In genomic region chr10:78203915-78204818, GRCh38 we compare ENCODE assay signal across 13 cellular contexts.
DNase-seq lines count a peak whose midpoint lies in the region; ATAC-seq, FAIRE-seq and TF ChIP-seq lines count a peak whose summit lies in the region.
"Had no signal": no experiment of that assay in that cellular context is flagged by ENCODE, and none has a peak within 500 bp of the region (broad histone marks: within the 10 kb centered on the region; RNA-seq: fewer than 3 reads in every experiment).

No MANE protein-coding gene starts in this region.

- no peaks in the 10 kb centered on the region for H3K9me1 ChIP-seq in endothelial cell of umbilical vein (replicated peaks; ENCODE audit: control insufficient read depth, extremely low read depth, insufficient read depth, low read length)

- H3K27ac ChIP-seq in endothelial cell of umbilical vein (ENCODE audit: insufficient read depth, low read depth, low read length) (no peak overlapping the region), small intestine (ENCODE audit: low read depth in 1 of 2, low read length in 1 of 2) (no peak overlapping the region)
- H3K27ac ChIP-seq: 22Rv1 had no signal

- CTCF ChIA-PET in endothelial cell of umbilical vein (lab: Charles Lee): no interaction called here

- no peak overlapping the region for H2AFZ ChIP-seq in endothelial cell of umbilical vein (ENCODE audit: low read depth, low read length)

- dilution Hi-C loops in endothelial cell of umbilical vein (cut with MboI; ENCODE audit: extremely low pct_ligation_motif_present, low sequenced_read_pairs): no loop called here

- H3K9me3 ChIP-seq in endothelial cell of umbilical vein (replicated peaks; ENCODE audit: control insufficient read depth, insufficient read depth, low read length) (no peaks in the 10 kb centered on the region), small intestine (ENCODE audit: control insufficient read depth, low read depth) (no peaks in the 10 kb centered on the region)

- H3K4me2 ChIP-seq in endothelial cell of umbilical vein (ENCODE audit: insufficient read depth, low read length): no peak overlapping the region

- FAIRE-seq in endothelial cell of umbilical vein (lab: Jason Lieb, UNC) (no peak), small intestine (lab: Jason Lieb, UNC) (no peak)
- FAIRE-seq: GM19239 had no signal

- POLR2A ChIA-PET in endothelial cell of umbilical vein (lab: Charles Lee): interaction anchor here (0.6 kb wide), 1 partner anchor 31 kb away, joined by 3 read pairs; no protein-coding TSS in a partner anchor

- peak; percentile 42 for DNase-seq in DMS53 (lab: John Stamatoyannopoulos, UW)
- no peak for DNase-seq in DMS53 treated with DMSO at 0.1 percent for 48 hours (lab: John Stamatoyannopoulos, UW; ENCODE audit: unreplicated experiment)
- DNase-seq in NCI-H2171 treated with DMSO at 0.1 percent for 48 hours (lab: John Stamatoyannopoulos, UW): peak; percentile 62
- peak; percentile 70 for DNase-seq in endothelial cell of umbilical vein (ENCODE audit: low read depth, low spot score)
- peak; percentile 9 for DNase-seq in small intestine
- no peak for DNase-seq in SKM-1 treated with dmso at 0.1 percent for 144 hours (lab: John Stamatoyannopoulos, UW; ENCODE audit: unreplicated experiment)
- no peak for DNase-seq in Kasumi-1 (lab: John Stamatoyannopoulos, UW)
- DNase-seq: activated T-cell treated with anti-CD3 and anti-CD28 coated beads for 4 hours; NCI-H446; stimulated activated CD4-positive, alpha-beta T cell treated with anti-CD3 and anti-CD28 coated beads, Interleukin-15, amount 100 ng/mL, for 24 hours had no signal

- no peaks in the 10 kb centered on the region for H4K20me1 ChIP-seq in endothelial cell of umbilical vein (replicated peaks; ENCODE audit: control insufficient read depth, extremely low read depth, insufficient read depth, low read length)

- H3K4me1 ChIP-seq in endothelial cell of umbilical vein (ENCODE audit: control insufficient read depth, extremely low read depth, insufficient read depth, low read length) (no peaks in the 10 kb centered on the region), small intestine (ENCODE audit: control insufficient read depth in 2 of 2, insufficient read depth in 1 of 2, low read depth in 1 of 2, low read length in 1 of 2) (no peaks in the 10 kb centered on the region)

- WGBS in small intestine, 3 donors: 47 to 63% (median 60%) methylated on average over 9 of the region's 9 CpGs

- H3K9ac ChIP-seq in endothelial cell of umbilical vein (replicated peaks; ENCODE audit: extremely low read depth, insufficient read depth, low read length): no peak overlapping the region

- no peaks in the 10 kb centered on the region for H3K36me3 ChIP-seq in endothelial cell of umbilical vein (ENCODE audit: control insufficient read depth in 2 of 2, extremely low read depth in 1 of 2, insufficient read depth in 2 of 2, low read length in 2 of 2)
- H3K36me3 ChIP-seq in small intestine (ENCODE audit: control insufficient read depth in 2 of 2, insufficient read depth in 2 of 2, low read length in 2 of 2): no peaks in the 10 kb centered on the region

- TF ChIP-seq POLR2A in endothelial cell of umbilical vein (IDR thresholded peaks at IDR 0.05; ENCODE audit: low read depth, low read length): no peak

- no TSS peak for BruUV-seq in endothelial cell of umbilical vein (replicated peaks; lab: Mats Ljungman, UMichigan)

- no peak overlapping the region for H3K4me3 ChIP-seq in endothelial cell of umbilical vein (replicated peaks in 1 of 3; ENCODE audit: insufficient read depth in 1 of 3, low read depth in 1 of 3, low read length in 3 of 3)
- no peak overlapping the region for H3K4me3 ChIP-seq in small intestine (ENCODE audit: low read depth in 1 of 2, low read length in 2 of 2)

- no peak for ATAC-seq in HG03354 (IDR thresholded peaks at IDR 0.05; ENCODE audit: poor library complexity, severe bottlenecking, unreplicated experiment)

- TF ChIP-seq CTCF in endothelial cell of umbilical vein (IDR thresholded peaks at IDR 0.05; ENCODE audit: extremely low read depth in 1 of 2, insufficient read depth in 1 of 2, low read depth in 1 of 2, low read length in 2 of 2): no peak

- H3K79me2 ChIP-seq in endothelial cell of umbilical vein (ENCODE audit: control insufficient read depth, insufficient read depth, low read length): no peaks in the 10 kb centered on the region

- H3K27me3 ChIP-seq in endothelial cell of umbilical vein (ENCODE audit: control insufficient read depth in 2 of 2, insufficient read depth in 2 of 2, low read length in 2 of 2): peaks cover 4% of the 10 kb centered on the region in 2 experiments
- H3K27me3 ChIP-seq in small intestine (ENCODE audit: control insufficient read depth in 2 of 2, insufficient read depth in 2 of 2, low read length in 2 of 2): no peaks in the 10 kb centered on the region

- intact Hi-C loops in endothelial cell of umbilical vein (cut with micrococcal nuclease): no loop called here

TF ChIP-seq in endothelial cell of umbilical vein, 7 proteins besides CTCF, POLR2A, EP300 and RAD21:
- TF ChIP-seq JUN (IDR thresholded peaks at IDR 0.05; ENCODE audit: borderline replicate concordance, insufficient read depth, insufficient read length, low read depth) (no peak), EZH2 (IDR thresholded peaks at IDR 0.05; ENCODE audit: borderline replicate concordance, low read depth, low read length, severe bottlenecking) (no peak), FOS (IDR thresholded peaks at IDR 0.05; ENCODE audit: borderline replicate concordance, insufficient read depth, low read length) (no peak), MAX (IDR thresholded peaks at IDR 0.05; ENCODE audit: insufficient read depth, insufficient read length) (no peak), POLR2AphosphoS5 (IDR thresholded peaks at IDR 0.05; ENCODE audit: insufficient read depth, low read depth, low read length) (no peak), GATA2 (IDR thresholded peaks at IDR 0.05; ENCODE audit: insufficient read depth, insufficient read length, low read depth, low read length) (no peak), MYC (IDR thresholded peaks at IDR 0.05; ENCODE audit: low read depth, low read length) (no peak)

Comparison
In these comparisons a context has a peak if more than half of its experiments do, and no peak if none do; other contexts are left out.
1. DNase-seq: peak in DMS53 (single experiment), NCI-H2171 treated with DMSO at 0.1 percent for 48 hours (single experiment), endothelial cell of umbilical vein (single experiment) and small intestine (single experiment); none in DMS53 treated with DMSO at 0.1 percent for 48 hours (single experiment), SKM-1 treated with dmso at 0.1 percent for 144 hours (single experiment) and Kasumi-1 (0 of 2).